8 cellular contexts compared by ENCODE assay signal in the genomic region with DNA sequence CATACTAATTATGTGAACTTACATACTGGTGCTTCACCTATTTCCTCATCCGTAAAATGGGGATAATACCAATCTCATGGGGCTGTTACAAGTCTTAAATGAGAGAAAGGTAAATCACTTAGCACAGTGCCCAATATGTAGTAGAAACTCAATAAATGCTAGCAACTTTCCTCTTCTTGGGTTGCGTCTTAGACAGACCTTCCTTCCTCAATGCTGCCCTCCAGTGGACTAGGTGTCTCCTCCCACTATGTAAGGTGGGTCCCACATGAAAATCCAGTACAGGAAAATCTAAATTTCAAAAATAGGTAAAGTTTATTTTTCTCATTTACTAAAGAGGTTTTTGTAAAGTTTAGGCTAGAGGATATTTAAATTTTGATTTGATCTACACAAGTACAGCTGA. TPM values are rescaled to one million over a fixed set of nuclear protein-coding genes. Genes with fewer than 3 reads are reported as not detected.
DNase-seq lines count a peak whose midpoint lies in the region; ATAC-seq lines count a peak whose summit lies in the region.

No MANE protein-coding gene starts in this region.

- no peak overlapping the region for H3K4me3 Mint-ChIP-seq in activated T-cell treated with anti-CD3 and anti-CD28 coated beads, Interleukin-2, amount 50 U/mL, for 72 hours

- H3K4me1 Mint-ChIP-seq in activated T-cell treated with anti-CD3 and anti-CD28 coated beads, Interleukin-2, amount 50 U/mL, for 72 hours (ENCODE audit: low read depth): peaks cover 15% of the 10 kb centered on the region

- DNase-seq in EL: peak; percentile 35
- DNase-seq in NOMO-1 treated with dmso at 0.1 percent for 144 hours (lab: John Stamatoyannopoulos, UW; ENCODE audit: unreplicated experiment): peak; percentile 24
- DNase-seq in activated T-cell treated with anti-CD3 and anti-CD28 coated beads, Interleukin-2, amount 50 U/mL, for 72 hours: peak; percentile 55 to 64
- no peak for DNase-seq in left ventricle myocardium superior
- DNase-seq in stimulated activated CD8-positive, alpha-beta memory T cell treated with anti-CD3 and anti-CD28 coated beads, Interleukin-2, amount 100 ng/mL, for 1 hour (ENCODE audit: low read depth in 2 of 2): peak; percentile 17 to 26

- peak; percentile 72 for ATAC-seq in GM21786 (IDR thresholded peaks at IDR 0.05; ENCODE audit: unreplicated experiment)
- peak; percentile 78 to 86 for ATAC-seq in activated T-cell treated with anti-CD3 and anti-CD28 coated beads, Interleukin-2, amount 50 U/mL, for 72 hours (replicated peaks in 1 of 2)
- peak; percentile 40 for ATAC-seq in left ventricle myocardium superior
- ATAC-seq in HG03469 (IDR thresholded peaks at IDR 0.05; ENCODE audit: unreplicated experiment): no peak
- no peak for ATAC-seq in GM18870 (IDR thresholded peaks at IDR 0.05; ENCODE audit: unreplicated experiment)

- no peaks in the 10 kb centered on the region for H3K9me3 Mint-ChIP-seq in activated T-cell treated with anti-CD3 and anti-CD28 coated beads, Interleukin-2, amount 50 U/mL, for 72 hours

- H3K27me3 Mint-ChIP-seq in activated T-cell treated with anti-CD3 and anti-CD28 coated beads, Interleukin-2, amount 50 U/mL, for 72 hours (ENCODE audit: low read depth): peaks cover 4% of the 10 kb centered on the region

- intact Hi-C loops in left ventricle myocardium superior (cut with micrococcal nuclease): no loop called here

- peaks cover 2 to 3% of the 10 kb centered on the region in 2 donors for H3K36me3 Mint-ChIP-seq in activated T-cell treated with anti-CD3 and anti-CD28 coated beads, Interleukin-2, amount 50 U/mL, for 72 hours (ENCODE audit: insufficient read depth in 2 of 2)

- H3K27ac Mint-ChIP-seq in activated T-cell treated with anti-CD3 and anti-CD28 coated beads, Interleukin-2, amount 50 U/mL, for 72 hours: peak overlapping the region; percentile 87

RNA-seq across cellular contexts. Expression of a gene that starts 20.6 kb away (rescaled TPM):
- total RNA-seq in activated T-cell treated with anti-CD3 and anti-CD28 coated beads, Interleukin-2, amount 50 U/mL, for 72 hours: 10 to 100 TPM; 12.6 to 12.8 TPM
- 13.4 TPM for total RNA-seq in left ventricle myocardium superior

RNA-seq across cellular contexts. Expression of a gene that starts 43.4 kb away (rescaled TPM):
- 100 to 1,000 TPM; 148 to 166 TPM for total RNA-seq in activated T-cell treated with anti-CD3 and anti-CD28 coated beads, Interleukin-2, amount 50 U/mL, for 72 hours
- total RNA-seq in left ventricle myocardium superior: 1.8 TPM

Comparison
In these comparisons a context has a peak if more than half of its experiments do, and no peak if none do; other contexts are left out.
1. ATAC-seq: peak in GM21786 (single experiment), activated T-cell treated with anti-CD3 and anti-CD28 coated beads, Interleukin-2, amount 50 U/mL, for 72 hours (2 of 2) and left ventricle myocardium superior (single experiment); none in HG03469 (single experiment) and GM18870 (single experiment).
2. RNA of a gene that starts 43.4 kb away (total RNA-seq): 148 to 166 TPM in activated T-cell treated with anti-CD3 and anti-CD28 coated beads, Interleukin-2, amount 50 U/mL, for 72 hours; 1.8 TPM in left ventricle myocardium superior (single experiment); every median in the first group is over 10 times any median in the second.